In the genomic region with DNA sequence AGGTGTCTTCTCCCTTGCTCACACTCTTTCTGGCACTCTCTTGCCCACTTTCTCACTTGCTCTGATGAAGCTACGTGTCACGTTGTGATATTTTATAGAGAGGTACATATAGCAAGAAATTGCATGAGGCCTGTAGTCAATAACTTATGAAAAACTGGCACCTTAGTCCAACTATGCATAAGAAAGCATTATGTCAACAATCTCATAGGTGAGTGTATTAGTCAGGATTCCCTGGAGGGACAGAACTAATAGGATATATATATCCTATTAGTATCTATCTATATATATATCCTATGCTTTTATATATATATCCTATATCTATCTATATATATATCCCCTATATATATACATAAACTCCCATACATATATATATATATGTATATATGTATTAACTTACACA, we compare ENCODE assay signal across 30 cellular contexts.
"Had no signal": no experiment of that assay in that cellular context is flagged by ENCODE, and none has a peak within 500 bp of the region (broad histone marks: within the 10 kb centered on the region; RNA-seq: fewer than 3 reads in every experiment).

No MANE protein-coding gene starts in this region.

- H3K9me3 Mint-ChIP-seq: immature natural killer cell; naive thymus-derived CD8-positive, alpha-beta T cell; nephron; stimulated activated naive B cell treated with anti-CD40 and anti-IgM and Interleukin-4, amounts not matched to agents 10 μg/mL and 1 μg/mL and 100 μg/mL, for 72 hours had no signal

- H3K4me1 ChIP-seq: left lung, lower lobe of right lung, pancreas, prostate gland, spleen, stomach, testis, thyroid gland, transverse colon, uterus had no signal

- H3K36me3 Mint-ChIP-seq: immature natural killer cell; naive thymus-derived CD8-positive, alpha-beta T cell; stimulated activated naive B cell treated with anti-CD40 and anti-IgM and Interleukin-4, amounts not matched to agents 10 μg/mL and 1 μg/mL and 100 μg/mL, for 72 hours had no signal

- H3K27ac ChIP-seq: left lung, lower lobe of right lung, pancreas, prostate gland, skin epidermis, spleen, stomach, testis, thyroid gland, transverse colon, uterus had no signal

- H3K27me3 Mint-ChIP-seq: stimulated activated naive B cell treated with anti-CD40 and anti-IgM and Interleukin-4, amounts not matched to agents 10 μg/mL and 1 μg/mL and 100 μg/mL, for 72 hours had no signal

- H3K4me1 Mint-ChIP-seq: immature natural killer cell; naive thymus-derived CD8-positive, alpha-beta T cell; nephron; neural crest cell; stimulated activated naive B cell treated with anti-CD40 and anti-IgM and Interleukin-4, amounts not matched to agents 10 μg/mL and 1 μg/mL and 100 μg/mL, for 72 hours had no signal

- H3K27ac Mint-ChIP-seq: immature natural killer cell; naive thymus-derived CD8-positive, alpha-beta T cell; nephron; stimulated activated naive B cell treated with anti-CD40 and anti-IgM and Interleukin-4, amounts not matched to agents 10 μg/mL and 1 μg/mL and 100 μg/mL, for 72 hours had no signal

- H3K4me3 Mint-ChIP-seq: immature natural killer cell; naive thymus-derived CD8-positive, alpha-beta T cell; nephron; neural crest cell; stimulated activated naive B cell treated with anti-CD40 and anti-IgM and Interleukin-4, amounts not matched to agents 10 μg/mL and 1 μg/mL and 100 μg/mL, for 72 hours had no signal

- H3K27me3 ChIP-seq: left lung, pancreas, spleen, stomach, testis, thyroid gland, transverse colon, uterus had no signal

- H3K9me3 ChIP-seq: left lung, lower lobe of right lung, pancreas, prostate gland, testis, thyroid gland, transverse colon, uterus had no signal

- H3K4me3 ChIP-seq: left lung, lower lobe of right lung, pancreas, prostate gland, skin epidermis, spleen, stomach, testis, thyroid gland, transverse colon, uterus had no signal

- ATAC-seq: left colon; left lung; lower lobe of right lung; naive thymus-derived CD8-positive, alpha-beta T cell; pancreas; right cardiac atrium; sciatic nerve; stimulated activated naive B cell treated with anti-CD40 and anti-IgM and Interleukin-4, amounts not matched to agents 10 μg/mL and 1 μg/mL and 100 μg/mL, for 72 hours; stimulated activated naive CD8-positive, alpha-beta T cell treated with anti-CD3 and anti-CD28 coated beads, Interleukin-15, Interleukin-2, amounts not matched to agents 100 U/mL and 50 U/mL, for 24 hours had no signal

- FAIRE-seq: islet of Langerhans, kidney, pancreas had no signal

- DNase-seq: hypothalamus; immature natural killer cell; kidney; left colon; left lung; lower lobe of right lung; mammary epithelial cell; mesenchymal stem cell; naive thymus-derived CD8-positive, alpha-beta T cell; nucleus accumbens; pancreas; posterior cingulate gyrus; retina; right cardiac atrium; spleen; stimulated activated CD4-positive, alpha-beta T cell treated with anti-CD3 and anti-CD28 coated beads, Interleukin-4, amount 100 ng/mL, for 4 hours; stimulated activated CD8-positive, alpha-beta memory T cell treated with anti-CD3 and anti-CD28 coated beads, Interleukin-4, amount 100 ng/mL, for 48 hours; stimulated activated naive B cell treated with anti-CD40 and anti-IgM and Interleukin-4, amounts not matched to agents 10 μg/mL and 1 μg/mL and 100 μg/mL, for 72 hours; stimulated activated naive CD8-positive, alpha-beta T cell treated with anti-CD3 and anti-CD28 coated beads, Interleukin-15, Interleukin-2, amounts not matched to agents 100 U/mL and 50 U/mL, for 24 hours; stomach; testis; thyroid gland; transverse colon; uterus had no signal

- H3K36me3 ChIP-seq: left lung, lower lobe of right lung, pancreas, prostate gland, spleen, stomach, thyroid gland, transverse colon, uterus had no signal
